Comparison of ENCODE assay signal across 2 cellular contexts in genomic region chr17:75081611-75082540, GRCh38.
TF ChIP-seq lines count a peak whose summit lies in the region.

No MANE protein-coding gene starts in this region.

TF ChIP-seq in endothelial cell of umbilical vein, 7 proteins besides CTCF, POLR2A, EP300 and RAD21:
- TF ChIP-seq FOS (IDR thresholded peaks at IDR 0.05; ENCODE audit: borderline replicate concordance, insufficient read depth, low read length) (no peak), GATA2 (IDR thresholded peaks at IDR 0.05; ENCODE audit: insufficient read depth, insufficient read length, low read depth, low read length) (no peak), JUN (IDR thresholded peaks at IDR 0.05; ENCODE audit: borderline replicate concordance, insufficient read depth, insufficient read length, low read depth) (no peak), MYC (IDR thresholded peaks at IDR 0.05; ENCODE audit: low read depth, low read length) (no peak), POLR2AphosphoS5 (IDR thresholded peaks at IDR 0.05; ENCODE audit: insufficient read depth, low read depth, low read length) (no peak), EZH2 (IDR thresholded peaks at IDR 0.05; ENCODE audit: borderline replicate concordance, low read depth, low read length, severe bottlenecking) (no peak)
- TF ChIP-seq, protein P1, sequence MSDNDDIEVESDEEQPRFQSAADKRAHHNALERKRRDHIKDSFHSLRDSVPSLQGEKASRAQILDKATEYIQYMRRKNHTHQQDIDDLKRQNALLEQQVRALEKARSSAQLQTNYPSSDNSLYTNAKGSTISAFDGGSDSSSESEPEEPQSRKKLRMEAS (IDR thresholded peaks at IDR 0.05; ENCODE audit: insufficient read depth, insufficient read length) = no peak

TF ChIP-seq in WTC11, 78 proteins besides CTCF, POLR2A, EP300 and RAD21:
- TF ChIP-seq HMGA2 (CRISPR knock-in tag; IDR thresholded peaks at IDR 0.05) (no peak), NR1H2 (CRISPR knock-in tag; IDR thresholded peaks at IDR 0.05) (no peak), IRF2 (CRISPR knock-in tag; IDR thresholded peaks at IDR 0.05; ENCODE audit: borderline replicate concordance, low read depth) (no peak), NFYB (CRISPR knock-in tag; conservative IDR thresholded peaks at IDR 0.05; ENCODE audit: low read depth) (no peak), TEAD1 (CRISPR knock-in tag; IDR thresholded peaks at IDR 0.05) (no peak), ESRRA (CRISPR knock-in tag; IDR thresholded peaks at IDR 0.05; ENCODE audit: borderline replicate concordance) (no peak), ELF4 (CRISPR knock-in tag; IDR thresholded peaks at IDR 0.05; ENCODE audit: low read depth) (no peak), SOX15 (CRISPR knock-in tag; IDR thresholded peaks at IDR 0.05) (no peak), ZNF396 (CRISPR knock-in tag; IDR thresholded peaks at IDR 0.05; ENCODE audit: borderline replicate concordance) (no peak), RORB (CRISPR knock-in tag; IDR thresholded peaks at IDR 0.05) (no peak), OVOL2 (CRISPR knock-in tag; IDR thresholded peaks at IDR 0.05; ENCODE audit: borderline replicate concordance) (no peak), PRRX2 (CRISPR knock-in tag; IDR thresholded peaks at IDR 0.05) (no peak)
- TF ChIP-seq, protein P2, sequence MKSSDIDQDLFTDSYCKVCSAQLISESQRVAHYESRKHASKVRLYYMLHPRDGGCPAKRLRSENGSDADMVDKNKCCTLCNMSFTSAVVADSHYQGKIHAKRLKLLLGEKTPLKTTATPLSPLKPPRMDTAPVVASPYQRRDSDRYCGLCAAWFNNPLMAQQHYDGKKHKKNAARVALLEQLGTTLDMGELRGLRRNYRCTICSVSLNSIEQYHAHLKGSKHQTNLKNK (CRISPR knock-in tag; IDR thresholded peaks at IDR 0.05) = no peak
- TF ChIP-seq, protein P3, sequence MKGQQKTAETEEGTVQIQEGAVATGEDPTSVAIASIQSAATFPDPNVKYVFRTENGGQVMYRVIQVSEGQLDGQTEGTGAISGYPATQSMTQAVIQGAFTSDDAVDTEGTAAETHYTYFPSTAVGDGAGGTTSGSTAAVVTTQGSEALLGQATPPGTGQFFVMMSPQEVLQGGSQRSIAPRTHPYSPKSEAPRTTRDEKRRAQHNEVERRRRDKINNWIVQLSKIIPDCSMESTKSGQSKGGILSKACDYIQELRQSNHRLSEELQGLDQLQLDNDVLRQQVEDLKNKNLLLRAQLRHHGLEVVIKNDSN (CRISPR knock-in tag; IDR thresholded peaks at IDR 0.05) = no peak
